Comparison of ENCODE assay signal across 19 cellular contexts in genomic region chr6:45434401-45434741, GRCh38. TPM values are rescaled to one million over a fixed set of nuclear protein-coding genes. Genes with fewer than 3 reads are reported as not detected.
DNase-seq lines count a peak whose midpoint lies in the region; ATAC-seq and TF ChIP-seq lines count a peak whose summit lies in the region.
"Had no signal": no experiment of that assay in that cellular context is flagged by ENCODE, and none has a peak within 500 bp of the region (broad histone marks: within the 10 kb centered on the region; RNA-seq: fewer than 3 reads in every experiment).

No MANE protein-coding gene starts in this region.

- H3K36me3 ChIP-seq in Panc1 (ENCODE audit: control insufficient read depth, insufficient read depth, low read length) (peaks cover 4% of the 10 kb centered on the region; the same call in 1 of the 2 replicates), OCI-LY7 (ENCODE audit: insufficient read depth, low read length) (no peaks in the 10 kb centered on the region)
- H3K36me3 ChIP-seq: ascending aorta, spleen had no signal

- no peaks in the 10 kb centered on the region for H3K9me3 ChIP-seq in Panc1 (ENCODE audit: control insufficient read depth, insufficient read depth, low read depth, low read length)
- no peaks in the 10 kb centered on the region for H3K9me3 ChIP-seq in OCI-LY7 (ENCODE audit: low read length)
- H3K9me3 ChIP-seq: ascending aorta, spleen had no signal

- no peak for TF ChIP-seq CTCF in Panc1 (IDR thresholded peaks at IDR 0.05)
- no peak for TF ChIP-seq CTCF in OCI-LY7 (conservative IDR thresholded peaks at IDR 0.05; ENCODE audit: low read length)

- H3K27ac ChIP-seq in Panc1 (ENCODE audit: low read length) (peak overlapping the region; percentile 7; the same call in 1 of the 2 replicates), OCI-LY7 (ENCODE audit: low read depth, low read length, poor library complexity, severe bottlenecking) (no peak overlapping the region)
- H3K27ac ChIP-seq: ascending aorta, SK-N-MC had no signal

- H3K27ac Mint-ChIP-seq in activated CD4-positive, alpha-beta T cell treated with anti-CD3 and anti-CD28 coated beads, Interleukin-2, amount 10 ng/mL, durations not matched to agents 7 days and 5 days = peak overlapping the region; percentile 81
- peak overlapping the region; percentile 34 for H3K27ac Mint-ChIP-seq in activated naive CD8-positive, alpha-beta T cell treated with anti-CD3 and anti-CD28 coated beads for 36 hours
- H3K27ac Mint-ChIP-seq in stimulated activated effector memory CD8-positive, alpha-beta T cell treated with anti-CD3 and anti-CD28 coated beads, Interleukin-12 subunit alpha, Interleukin-12 subunit beta, amount 100 ng/mL, for 72 hours = peak overlapping the region; percentile 95

- no peak for DNase-seq in activated CD4-positive, alpha-beta T cell treated with anti-CD3 and anti-CD28 coated beads, Interleukin-2, amount 10 ng/mL, durations not matched to agents 7 days and 5 days
- no peak for DNase-seq in activated CD4-positive, alpha-beta T cell treated with anti-CD3 and anti-CD28 coated beads for 1 hour
- DNase-seq in Panc1 (ENCODE audit: low read depth, low spot score) (no peak), OCI-LY7 (ENCODE audit: low spot score) (no peak), NCI-H1417 (lab: John Stamatoyannopoulos, UW) (no peak)
- DNase-seq in activated naive CD8-positive, alpha-beta T cell treated with anti-CD3 and anti-CD28 coated beads for 36 hours = no peak
- DNase-seq in stimulated activated effector memory CD8-positive, alpha-beta T cell treated with anti-CD3 and anti-CD28 coated beads, Interleukin-12 subunit alpha, Interleukin-12 subunit beta, amount 100 ng/mL, for 72 hours (ENCODE audit: low spot score in 2 of 2) = no peak
- DNase-seq: activated CD8-positive, alpha-beta memory T cell treated with anti-CD3 and anti-CD28 coated beads for 24 hours; activated gamma-delta T cell treated with Interleukin-2 at 50 U/mL for 16 hours; hippocampal formation; kidney glomerular epithelial cell; mesendoderm; NCI-H748 treated with DMSO at 0.1 percent for 48 hours; spleen; trophoblast cell had no signal

- no peaks in the 10 kb centered on the region for H3K9me2 ChIP-seq in OCI-LY7 (ENCODE audit: insufficient read depth, low read length)

- no peak overlapping the region for H3K4me2 ChIP-seq in OCI-LY7 (ENCODE audit: low read length)

- peaks cover 34% of the 10 kb centered on the region for H3K36me3 Mint-ChIP-seq in activated CD4-positive, alpha-beta T cell treated with anti-CD3 and anti-CD28 coated beads, Interleukin-2, amount 10 ng/mL, durations not matched to agents 7 days and 5 days (ENCODE audit: low read depth)
- peaks cover 31% of the 10 kb centered on the region for H3K36me3 Mint-ChIP-seq in activated naive CD8-positive, alpha-beta T cell treated with anti-CD3 and anti-CD28 coated beads for 36 hours
- H3K36me3 Mint-ChIP-seq in stimulated activated effector memory CD8-positive, alpha-beta T cell treated with anti-CD3 and anti-CD28 coated beads, Interleukin-12 subunit alpha, Interleukin-12 subunit beta, amount 100 ng/mL, for 72 hours = peaks cover 83% of the 10 kb centered on the region

- H3K4me3 ChIP-seq in Panc1 (ENCODE audit: low read depth in 2 of 2, low read length in 2 of 2) (no peak overlapping the region), OCI-LY7 (ENCODE audit: low read depth, low read length, poor library complexity, severe bottlenecking) (no peak overlapping the region)
- H3K4me3 ChIP-seq: ascending aorta, SK-N-MC, spleen had no signal

- no peaks in the 10 kb centered on the region for H3K9me3 Mint-ChIP-seq in activated CD4-positive, alpha-beta T cell treated with anti-CD3 and anti-CD28 coated beads, Interleukin-2, amount 10 ng/mL, durations not matched to agents 7 days and 5 days
- H3K9me3 Mint-ChIP-seq in activated naive CD8-positive, alpha-beta T cell treated with anti-CD3 and anti-CD28 coated beads for 36 hours = no peaks in the 10 kb centered on the region
- H3K9me3 Mint-ChIP-seq in stimulated activated effector memory CD8-positive, alpha-beta T cell treated with anti-CD3 and anti-CD28 coated beads, Interleukin-12 subunit alpha, Interleukin-12 subunit beta, amount 100 ng/mL, for 72 hours = no peaks in the 10 kb centered on the region

- ATAC-seq in Panc1 (no peak), GM18861 (IDR thresholded peaks at IDR 0.05; ENCODE audit: unreplicated experiment) (no peak)
- peak; percentile 65 for ATAC-seq in stimulated activated effector memory CD8-positive, alpha-beta T cell treated with anti-CD3 and anti-CD28 coated beads, Interleukin-12 subunit alpha, Interleukin-12 subunit beta, amount 100 ng/mL, for 72 hours
- ATAC-seq: HCT116 had no signal

- H3K79me2 ChIP-seq in OCI-LY7 (ENCODE audit: insufficient read depth, low read depth, low read length) = no peaks in the 10 kb centered on the region

- H2AFZ ChIP-seq in OCI-LY7 (ENCODE audit: low read length) = no peak overlapping the region

- H3K27me3 Mint-ChIP-seq in activated CD4-positive, alpha-beta T cell treated with anti-CD3 and anti-CD28 coated beads, Interleukin-2, amount 10 ng/mL, durations not matched to agents 7 days and 5 days = no peaks in the 10 kb centered on the region
- no peaks in the 10 kb centered on the region for H3K27me3 Mint-ChIP-seq in activated naive CD8-positive, alpha-beta T cell treated with anti-CD3 and anti-CD28 coated beads for 36 hours

- intact Hi-C loops in Panc1 (cut with micrococcal nuclease; ENCODE audit: unreplicated experiment) (no loop called here), OCI-LY7 (cut with micrococcal nuclease; ENCODE audit: unreplicated experiment) (no loop called here)

- H3K4me1 ChIP-seq in Panc1 (ENCODE audit: control insufficient read depth, insufficient read depth, low read length) = peaks cover 15% of the 10 kb centered on the region
- no peaks in the 10 kb centered on the region for H3K4me1 ChIP-seq in OCI-LY7 (ENCODE audit: insufficient read depth, low read length, poor library complexity, severe bottlenecking)
- H3K4me1 ChIP-seq: ascending aorta had no signal

- CTCF ChIA-PET in activated CD4-positive, alpha-beta T cell treated with anti-CD3 and anti-CD28 coated beads, Interleukin-2, amount 10 ng/mL, durations not matched to agents 7 days and 5 days (lab: Charles Lee) = interaction anchor here (0.7 to 1.2 kb wide), 3 partner anchors 9 to 792 kb away, joined by 3 to 4 read pairs (median 3); no protein-coding TSS in a partner anchor
- CTCF ChIA-PET in Panc1 (lab: Charles Lee) = no interaction called here
- CTCF ChIA-PET in OCI-LY7 (lab: Charles Lee; ENCODE audit: unreplicated experiment) = no interaction called here

- POLR2A ChIA-PET in activated CD4-positive, alpha-beta T cell treated with anti-CD3 and anti-CD28 coated beads, Interleukin-2, amount 10 ng/mL, durations not matched to agents 7 days and 5 days (lab: Charles Lee) = no interaction called here
- POLR2A ChIA-PET in Panc1 (lab: Charles Lee) = no interaction called here
- POLR2A ChIA-PET in OCI-LY7 (lab: Charles Lee) = interaction anchor here (0.7 kb wide), 1 partner anchor 252 kb away, joined by 3 read pairs; no protein-coding TSS in a partner anchor

- peaks cover 66% of the 10 kb centered on the region for H3K4me1 Mint-ChIP-seq in activated CD4-positive, alpha-beta T cell treated with anti-CD3 and anti-CD28 coated beads, Interleukin-2, amount 10 ng/mL, durations not matched to agents 7 days and 5 days
- H3K4me1 Mint-ChIP-seq in activated naive CD8-positive, alpha-beta T cell treated with anti-CD3 and anti-CD28 coated beads for 36 hours = peaks cover 69% of the 10 kb centered on the region
- peaks cover 61% of the 10 kb centered on the region for H3K4me1 Mint-ChIP-seq in stimulated activated effector memory CD8-positive, alpha-beta T cell treated with anti-CD3 and anti-CD28 coated beads, Interleukin-12 subunit alpha, Interleukin-12 subunit beta, amount 100 ng/mL, for 72 hours

- in situ Hi-C loops in Panc1 (cut with HindIII; ENCODE audit: low pct_unique_long_range_greater_than_20kb, low sequenced_read_pairs) = no loop called here

- H4K20me1 ChIP-seq in OCI-LY7 (ENCODE audit: insufficient read depth, low read length) = no peaks in the 10 kb centered on the region

- no peaks in the 10 kb centered on the region for H3K27me3 ChIP-seq in Panc1 (ENCODE audit: control insufficient read depth, insufficient read depth, low read length)
- H3K27me3 ChIP-seq: ascending aorta had no signal

- H3K4me3 Mint-ChIP-seq in activated CD4-positive, alpha-beta T cell treated with anti-CD3 and anti-CD28 coated beads, Interleukin-2, amount 10 ng/mL, durations not matched to agents 7 days and 5 days = peak overlapping the region; percentile 42
- no peak overlapping the region for H3K4me3 Mint-ChIP-seq in activated naive CD8-positive, alpha-beta T cell treated with anti-CD3 and anti-CD28 coated beads for 36 hours
- H3K4me3 Mint-ChIP-seq in stimulated activated effector memory CD8-positive, alpha-beta T cell treated with anti-CD3 and anti-CD28 coated beads, Interleukin-12 subunit alpha, Interleukin-12 subunit beta, amount 100 ng/mL, for 72 hours = peak overlapping the region; percentile 73

- BruUV-seq in Panc1 (replicated peaks; lab: Mats Ljungman, UMichigan) (no TSS peak), OCI-LY7 (replicated peaks; lab: Mats Ljungman, UMichigan) (no TSS peak)

RNA-seq across cellular contexts. Expression of gene SUPT3H, which starts 56.6 kb away (rescaled TPM):
- 1 to 10 TPM; 8.7 to 9.0 TPM for total RNA-seq in activated CD4-positive, alpha-beta T cell treated with anti-CD3 and anti-CD28 coated beads, Interleukin-2, amount 10 ng/mL, durations not matched to agents 7 days and 5 days
- total RNA-seq in Panc1 (2021; ENCODE audit: unreplicated experiment) (11.0 TPM), OCI-LY7 (2022) (6.6 and 7.1 TPM in 2 replicates)
- polyA plus RNA-seq in Panc1 (2012; ENCODE audit: insufficient read length) = 13.6 TPM
- total RNA-seq in activated naive CD8-positive, alpha-beta T cell treated with anti-CD3 and anti-CD28 coated beads for 36 hours = 10 to 100 TPM; 13.6 to 14.4 TPM
- 0.44 and 1.1 TPM in 2 replicates for total RNA-seq in OCI-LY7 (2014; rRNA removed; shearing (Covaris generic))
- total RNA-seq: ascending aorta had no signal

Comparison
In these comparisons a context has a peak if more than half of its experiments do, and no peak if none do; other contexts are left out.
1. H3K27ac Mint-ChIP-seq: peak in every context shown above with its lines; median percentile 95 in stimulated activated effector memory CD8-positive, alpha-beta T cell treated with anti-CD3 and anti-CD28 coated beads, Interleukin-12 subunit alpha, Interleukin-12 subunit beta, amount 100 ng/mL, for 72 hours; 81 in activated CD4-positive, alpha-beta T cell treated with anti-CD3 and anti-CD28 coated beads, Interleukin-2, amount 10 ng/mL, durations not matched to agents 7 days and 5 days; 34 in activated naive CD8-positive, alpha-beta T cell treated with anti-CD3 and anti-CD28 coated beads for 36 hours.